ENCODE assay signal across 8 cellular contexts in the genomic region with DNA sequence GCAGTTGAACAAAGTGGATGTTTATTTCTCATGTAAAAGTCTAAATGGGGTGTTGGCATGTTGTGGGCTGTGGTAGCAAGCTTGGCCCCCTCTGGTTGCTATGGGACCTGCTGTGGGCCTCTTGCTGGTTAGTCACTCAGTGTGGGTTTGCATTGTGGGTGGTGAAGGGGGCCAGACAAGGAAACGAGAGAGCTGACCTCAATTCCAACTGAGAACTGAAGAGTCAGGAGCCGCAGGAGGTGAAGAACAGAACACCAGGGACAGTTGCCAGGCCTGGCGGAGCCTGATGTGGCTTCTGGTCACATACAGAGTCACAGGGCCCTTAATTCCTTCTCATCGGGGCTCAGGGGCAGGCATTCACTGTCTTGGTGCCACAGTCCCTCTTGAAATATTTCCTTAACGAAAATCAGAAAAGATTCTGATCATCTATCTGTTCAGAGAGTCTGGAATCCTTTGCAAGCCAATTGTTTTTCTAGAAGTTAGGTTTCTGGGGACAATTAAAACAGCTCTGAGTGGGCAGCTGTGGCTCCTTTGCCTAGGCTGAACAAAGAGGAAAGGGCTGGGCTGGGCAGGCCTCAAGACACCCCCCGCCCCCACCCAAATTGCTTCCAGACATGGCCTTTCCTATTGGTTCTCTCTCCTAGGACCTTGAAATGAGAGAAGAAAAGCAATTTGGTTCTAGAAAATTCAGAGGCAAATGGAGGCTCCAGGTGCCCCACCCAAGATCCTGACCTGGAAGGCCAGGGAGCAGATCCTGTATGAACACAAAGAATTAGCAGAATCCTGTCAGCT. TPM values are rescaled to one million over a fixed set of nuclear protein-coding genes. Genes with fewer than 3 reads are reported as not detected.
DNase-seq lines count a peak whose midpoint lies in the region; ATAC-seq and TF ChIP-seq lines count a peak whose summit lies in the region.

No MANE protein-coding gene starts in this region.

- H3K4me3 Mint-ChIP-seq in CD14-positive monocyte: peak overlapping the region in 1 of 2 donors; percentile 5

- H3K36me3 ChIP-seq in sigmoid colon: no peaks in the 10 kb centered on the region

- intact Hi-C loops in CD14-positive monocyte (cut with micrococcal nuclease): loop anchor here (10.0 kb wide), 2 partner anchors 311 to 461 kb away; partner anchors contain the start of genes ARIH1 (in 2 of the 2) and CELF6 (in 1 of the 2)
- intact Hi-C loops in sigmoid colon (cut with DNase I): loop anchor here (2.0 kb wide), 2 partner anchors 267 to 295 kb away; partner anchors contain the start of gene NEO1
- intact Hi-C loops in posterior vena cava (cut with DNase I): no loop called here

- TF ChIP-seq CTCF in CD14-positive monocyte (IDR thresholded peaks at IDR 0.05) (no peak), cardiac fibroblast (IDR thresholded peaks at IDR 0.05; ENCODE audit: low read depth, low read length) (no peak), sigmoid colon (IDR thresholded peaks at IDR 0.05) (no peak)

- no peak for TF ChIP-seq EP300 in sigmoid colon (IDR thresholded peaks at IDR 0.05)

- H3K27me3 Mint-ChIP-seq in CD14-positive monocyte (ENCODE audit: low read depth in 3 of 3): peaks cover 0 to 2% (median 1%) of the 10 kb centered on the region in 3 donors

- H3K4me1 Mint-ChIP-seq in CD14-positive monocyte: peaks cover 32% of the 10 kb centered on the region

- H3K9me3 ChIP-seq in sigmoid colon: no peaks in the 10 kb centered on the region

- DNase-seq in CD14-positive monocyte (ENCODE audit: low spot score): no peak
- peak in 3 of 5 donors; percentile 12 to 59 (median 31) for DNase-seq in T-helper 1 cell
- peak; percentile 10 to 32 for DNase-seq in cardiac fibroblast (ENCODE audit: low read depth in 2 of 2)
- no peak for DNase-seq in sigmoid colon
- DNase-seq in cerebellar nuclear complex (lab: John Stamatoyannopoulos, UW): no peak
- no peak for DNase-seq in posterior vena cava (ENCODE audit: low spot score)
- DNase-seq in GF-D8 (lab: John Stamatoyannopoulos, UW): no peak

- ATAC-seq in GM21786 (IDR thresholded peaks at IDR 0.05; ENCODE audit: unreplicated experiment): no peak

- no peak overlapping the region for H3K4me3 ChIP-seq in cardiac fibroblast (replicated peaks in 1 of 2; ENCODE audit: low read depth in 2 of 2, low read length in 2 of 2)
- no peak overlapping the region for H3K4me3 ChIP-seq in sigmoid colon

- no peaks in the 10 kb centered on the region for H3K9me3 Mint-ChIP-seq in CD14-positive monocyte

- WGBS in sigmoid colon, 2 donors: 84% methylated on average over 6 of the region's 6 CpGs

- H3K27ac ChIP-seq in sigmoid colon: peak overlapping the region in 3 of 4 donors; percentile 92 to 95 (median 94)

- TF ChIP-seq POLR2A in sigmoid colon (IDR thresholded peaks at IDR 0.05): no peak

- H3K4me1 ChIP-seq in sigmoid colon: peaks cover 0 to 27% (median 20%) of the 10 kb centered on the region in 4 donors

- H3K36me3 Mint-ChIP-seq in CD14-positive monocyte: peaks cover 13 to 14% of the 10 kb centered on the region in 2 donors

- H3K27ac Mint-ChIP-seq in CD14-positive monocyte: peak overlapping the region in 5 of 7 donors; percentile 23 to 99 (median 70)

- no peaks in the 10 kb centered on the region for H3K27me3 ChIP-seq in sigmoid colon

RNA-seq across cellular contexts. Expression of gene ADPGK, which starts 2.1 kb away (rescaled TPM):
- polyA plus RNA-seq in CD14-positive monocyte (100 to 1,000 TPM; 138 to 152 TPM), sigmoid colon (10 to 100 TPM; 10.2 to 41.1 (median 17.1) TPM)
- total RNA-seq in sigmoid colon (10 to 100 TPM; 23.9 to 30.5 (median 27.2) TPM), posterior vena cava (10 to 100 TPM; 29.8 to 36.4 TPM)

Comparison
In these comparisons a context has a peak if more than half of its experiments do, and no peak if none do; other contexts are left out.
1. DNase-seq: peak in T-helper 1 cell (3 of 5) and cardiac fibroblast (2 of 2); none in CD14-positive monocyte (single experiment), sigmoid colon (single experiment), cerebellar nuclear complex (0 of 2), posterior vena cava (single experiment) and GF-D8 (single experiment).
2. intact Hi-C loops: an anchor here in CD14-positive monocyte (10.0 kb wide) and sigmoid colon (2.0 kb wide); none called in posterior vena cava.